In the genomic region with DNA sequence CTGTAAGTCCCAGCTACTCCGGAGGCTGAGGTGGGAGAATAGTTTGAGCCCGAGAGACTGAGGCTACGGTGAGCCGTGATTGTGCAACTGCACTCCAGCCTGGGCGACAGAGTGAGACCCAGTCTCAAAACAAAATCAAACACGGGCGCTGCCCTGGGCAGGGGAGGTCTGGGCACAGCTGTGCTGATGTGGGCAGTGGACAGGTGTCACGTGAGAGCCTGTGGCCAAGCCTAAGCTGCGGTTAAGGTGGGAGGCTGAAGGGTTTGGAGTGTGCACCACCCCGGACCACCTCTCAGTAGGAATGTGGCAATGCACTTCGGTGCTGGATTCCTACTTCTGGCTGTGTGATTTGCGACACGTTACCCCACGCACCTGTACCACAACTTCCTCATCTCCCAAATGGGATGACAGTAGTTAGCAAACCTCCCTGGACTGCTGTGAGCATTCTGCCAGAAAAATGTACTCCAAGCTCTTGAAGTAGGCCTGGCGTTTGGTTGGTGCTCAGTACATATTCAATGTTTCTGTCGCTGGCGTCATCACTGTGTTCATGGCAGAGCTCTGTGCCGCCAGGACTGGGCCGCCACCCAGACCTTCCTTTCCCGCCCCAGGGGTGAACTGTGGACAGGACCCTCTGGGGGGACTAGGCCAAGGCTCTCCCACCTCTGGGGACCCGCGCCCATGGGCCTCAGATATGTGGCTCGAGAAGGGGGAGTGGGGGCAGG, we compare ENCODE assay signal across 8 cellular contexts. TPM values are rescaled to one million over a fixed set of nuclear protein-coding genes. Genes with fewer than 3 reads are reported as not detected.
DNase-seq lines count a peak whose midpoint lies in the region; ATAC-seq and TF ChIP-seq lines count a peak whose summit lies in the region.

No MANE protein-coding gene starts in this region.

- H3K27ac ChIP-seq in angular gyrus (ENCODE audit: low read depth, low read length), result peak overlapping the region; percentile 53
- H3K27ac ChIP-seq in left lung, result peak overlapping the region; percentile 67 to 68
- peak overlapping the region in 1 of 2 donors; percentile 64 for H3K27ac ChIP-seq in testis

- H3K36me3 ChIP-seq in left lung (no peaks in the 10 kb centered on the region), testis (ENCODE audit: low read depth, missing control alignments) (no peaks in the 10 kb centered on the region)

- POLR2A ChIA-PET in activated CD4-positive, alpha-beta T cell treated with anti-CD3 and anti-CD28 coated beads for 36 hours (lab: Charles Lee), result interaction anchor here (1.9 kb wide), 1 partner anchor 70 kb away, joined by 4 read pairs; no protein-coding TSS in a partner anchor

- peak overlapping the region; percentile 77 for H3K4me3 Mint-ChIP-seq in activated CD4-positive, alpha-beta T cell treated with anti-CD3 and anti-CD28 coated beads for 36 hours

- peak; percentile 3 for ATAC-seq in activated CD4-positive, alpha-beta T cell treated with anti-CD3 and anti-CD28 coated beads for 36 hours
- ATAC-seq in left lung, result peak; percentile 2

- no peaks in the 10 kb centered on the region for H3K27me3 Mint-ChIP-seq in activated CD4-positive, alpha-beta T cell treated with anti-CD3 and anti-CD28 coated beads for 36 hours

- H3K4me3 ChIP-seq in left lung, result peak overlapping the region; percentile 75 to 79
- H3K4me3 ChIP-seq in testis, result peak overlapping the region; percentile 70 to 73

- intact Hi-C loops in activated CD4-positive, alpha-beta T cell treated with anti-CD3 and anti-CD28 coated beads for 36 hours (cut with DNase I, micrococcal nuclease), result no loop called here
- intact Hi-C loops in left lung (cut with DNase I), result no loop called here
- intact Hi-C loops in testis (cut with DNase I; ENCODE audit: low total_unique reads), result no loop called here

- no peaks in the 10 kb centered on the region for H3K9me3 Mint-ChIP-seq in activated CD4-positive, alpha-beta T cell treated with anti-CD3 and anti-CD28 coated beads for 36 hours (ENCODE audit: low read depth)

- H3K9me3 ChIP-seq in left lung (no peaks in the 10 kb centered on the region), testis (no peaks in the 10 kb centered on the region)

- no peaks in the 10 kb centered on the region for H3K27me3 ChIP-seq in left lung
- H3K27me3 ChIP-seq in testis, result no peaks in the 10 kb centered on the region

- H3K4me1 Mint-ChIP-seq in activated CD4-positive, alpha-beta T cell treated with anti-CD3 and anti-CD28 coated beads for 36 hours, result peaks cover 23% of the 10 kb centered on the region

- H3K36me3 Mint-ChIP-seq in activated CD4-positive, alpha-beta T cell treated with anti-CD3 and anti-CD28 coated beads for 36 hours (ENCODE audit: low read depth), result peaks cover 2% of the 10 kb centered on the region

- TF ChIP-seq CTCF in left lung (IDR thresholded peaks at IDR 0.05) (no peak), testis (IDR thresholded peaks at IDR 0.05) (no peak)

- peak overlapping the region; percentile 86 for H3K27ac Mint-ChIP-seq in activated CD4-positive, alpha-beta T cell treated with anti-CD3 and anti-CD28 coated beads for 36 hours

- CTCF ChIA-PET in activated CD4-positive, alpha-beta T cell treated with anti-CD3 and anti-CD28 coated beads for 36 hours (lab: Charles Lee), result interaction anchor here (0.8 to 1.1 kb wide), 2 partner anchors 11 to 30 kb away, joined by 3 read pairs; no protein-coding TSS in a partner anchor

- no peak for DNase-seq in activated CD4-positive, alpha-beta T cell treated with anti-CD3 and anti-CD28 coated beads for 36 hours
- no peak for DNase-seq in activated CD4-positive, alpha-beta T cell treated with anti-CD3 and anti-CD28 coated beads for 1 hour
- peak in 1 of 2 donors; percentile 76 for DNase-seq in left lung
- DNase-seq in testis, result no peak
- DNase-seq in NCI-H748 treated with DMSO at 0.1 percent for 48 hours (lab: John Stamatoyannopoulos, UW), result no peak
- DNase-seq in occipital lobe (lab: John Stamatoyannopoulos, UW), result no peak
- DNase-seq in NCI-H1694 (lab: John Stamatoyannopoulos, UW), result no peak

- WGBS in testis, 2 donors, result 70 to 78% methylated on average over 19 to 23 of the region's 23 CpGs

- no peak for TF ChIP-seq POLR2A in testis (IDR thresholded peaks at IDR 0.05)

- H3K4me1 ChIP-seq in left lung (peaks cover 12 to 33% of the 10 kb centered on the region in 2 donors), testis (peaks cover 3% of the 10 kb centered on the region)

RNA-seq across cellular contexts. Expression of a gene that starts 0.8 kb away (rescaled TPM):
- 10 to 100 TPM in 1 of 2 experiments, 1 to 10 TPM in 1; 6.5 to 10.3 TPM for total RNA-seq in activated CD4-positive, alpha-beta T cell treated with anti-CD3 and anti-CD28 coated beads for 36 hours
- total RNA-seq in left lung (10 to 100 TPM; 11.0 to 13.5 TPM), testis (10 to 100 TPM in 1 of 2 donors, 1 to 10 TPM in 1; 6.5 to 11.8 TPM), occipital lobe (46.2 TPM)
- polyA plus RNA-seq in testis (ENCODE audit: insufficient read depth, low read depth, low replicate concordance), result 4.1 TPM

RNA-seq across cellular contexts. Expression of a gene that starts 44.5 kb away (rescaled TPM):
- under 1 TPM; 0.39 to 0.46 TPM for total RNA-seq in activated CD4-positive, alpha-beta T cell treated with anti-CD3 and anti-CD28 coated beads for 36 hours
- total RNA-seq in left lung (10 to 100 TPM; 22.9 to 24.1 TPM), testis (10 to 100 TPM; 10.4 to 12.3 TPM), occipital lobe (1.7 TPM)
- polyA plus RNA-seq in testis (ENCODE audit: insufficient read depth, low read depth, low replicate concordance), result 3.3 TPM
